11 cellular contexts compared by ENCODE assay signal in genomic region chr7:1298938-1299885, GRCh38.
"Had no signal": no experiment of that assay in that cellular context is flagged by ENCODE, and none has a peak within 500 bp of the region (broad histone marks: within the 10 kb centered on the region; RNA-seq: fewer than 3 reads in every experiment).

No MANE protein-coding gene starts in this region.

- H3K27ac Mint-ChIP-seq: activated CD4-positive, alpha-beta memory T cell treated with anti-CD3 and anti-CD28 coated beads for 36 hours; activated naive CD8-positive, alpha-beta T cell treated with anti-CD3 and anti-CD28 coated beads, Interleukin-2, amount 10 ng/mL, durations not matched to agents 7 days and 5 days had no signal

- H3K27ac ChIP-seq: left lung, suprapubic skin, upper lobe of right lung had no signal

- H3K36me3 Mint-ChIP-seq: activated CD4-positive, alpha-beta memory T cell treated with anti-CD3 and anti-CD28 coated beads for 36 hours; activated naive CD8-positive, alpha-beta T cell treated with anti-CD3 and anti-CD28 coated beads, Interleukin-2, amount 10 ng/mL, durations not matched to agents 7 days and 5 days had no signal

- H3K9me3 ChIP-seq: left lung, suprapubic skin, upper lobe of right lung had no signal

- H3K4me3 Mint-ChIP-seq: activated CD4-positive, alpha-beta memory T cell treated with anti-CD3 and anti-CD28 coated beads for 36 hours; activated naive CD8-positive, alpha-beta T cell treated with anti-CD3 and anti-CD28 coated beads, Interleukin-2, amount 10 ng/mL, durations not matched to agents 7 days and 5 days; activated T-cell treated with anti-CD3 and anti-CD28 coated beads, Interleukin-2, amount 50 U/mL, for 4 hours had no signal

- ATAC-seq: activated T-cell treated with anti-CD3 and anti-CD28 coated beads, Interleukin-2, amount 50 U/mL, for 4 hours; left lung; stimulated activated naive CD8-positive, alpha-beta T cell treated with anti-CD3 and anti-CD28 coated beads, Interleukin-15, Interleukin-2, amounts not matched to agents 100 U/mL and 50 U/mL, for 24 hours; upper lobe of right lung had no signal

- DNase-seq: activated CD4-positive, alpha-beta memory T cell treated with anti-CD3 and anti-CD28 coated beads for 36 hours; activated gamma-delta T cell treated with Interleukin-2 at 50 U/mL for 16 hours; activated naive CD8-positive, alpha-beta T cell treated with anti-CD3 and anti-CD28 coated beads, Interleukin-2, amount 10 ng/mL, durations not matched to agents 7 days and 5 days; activated T-cell treated with anti-CD3 and anti-CD28 coated beads, Interleukin-2, amount 50 U/mL, for 4 hours; anterior cingulate cortex; mesendoderm; stimulated activated CD4-positive, alpha-beta T cell treated with anti-CD3 and anti-CD28 coated beads, Interleukin-2, amount 100 ng/mL, for 48 hours; stimulated activated naive CD8-positive, alpha-beta T cell treated with anti-CD3 and anti-CD28 coated beads, Interleukin-15, Interleukin-2, amounts not matched to agents 100 U/mL and 50 U/mL, for 24 hours; upper lobe of right lung had no signal

- H3K9me3 Mint-ChIP-seq: activated CD4-positive, alpha-beta memory T cell treated with anti-CD3 and anti-CD28 coated beads for 36 hours; activated naive CD8-positive, alpha-beta T cell treated with anti-CD3 and anti-CD28 coated beads, Interleukin-2, amount 10 ng/mL, durations not matched to agents 7 days and 5 days; activated T-cell treated with anti-CD3 and anti-CD28 coated beads, Interleukin-2, amount 50 U/mL, for 4 hours had no signal

- H3K4me3 ChIP-seq: left lung, suprapubic skin, upper lobe of right lung had no signal

- H3K36me3 ChIP-seq: left lung, suprapubic skin, upper lobe of right lung had no signal

- H3K4me1 ChIP-seq: left lung, suprapubic skin, upper lobe of right lung had no signal

- H3K4me1 Mint-ChIP-seq: activated naive CD8-positive, alpha-beta T cell treated with anti-CD3 and anti-CD28 coated beads, Interleukin-2, amount 10 ng/mL, durations not matched to agents 7 days and 5 days had no signal
